In genomic region chr2:182302174-182302573, GRCh38 we compare ENCODE assay signal across 18 cellular contexts.
DNase-seq lines count a peak whose midpoint lies in the region; ATAC-seq and TF ChIP-seq lines count a peak whose summit lies in the region.
"Had no signal": no experiment of that assay in that cellular context is flagged by ENCODE, and none has a peak within 500 bp of the region (broad histone marks: within the 10 kb centered on the region; RNA-seq: fewer than 3 reads in every experiment).

No MANE protein-coding gene starts in this region.

- TF ChIP-seq CTCF in mammary epithelial cell (conservative IDR thresholded peaks at IDR 0.05 in 1 of 2, IDR thresholded peaks at IDR 0.05 in 1 of 2; ENCODE audit: extremely low read depth in 1 of 2, insufficient read depth in 1 of 2, low read depth in 1 of 2, low read length in 2 of 2) (no peak), osteocyte (IDR thresholded peaks at IDR 0.05) (no peak)

- no peak overlapping the region for H3K4me3 ChIP-seq in mammary epithelial cell (replicated peaks in 1 of 3; ENCODE audit: insufficient read depth in 1 of 3, low read depth in 2 of 3, low read length in 3 of 3)
- H3K4me3 ChIP-seq: mucosa of descending colon, testis had no signal

- dilution Hi-C loops in mammary epithelial cell (cut with HindIII; ENCODE audit: low sequenced_read_pairs): no loop called here

- peaks cover 8% of the 10 kb centered on the region for H3K9me3 Mint-ChIP-seq in osteocyte (ENCODE audit: unreplicated experiment)
- H3K9me3 Mint-ChIP-seq: endodermal cell had no signal

- intact Hi-C loops in mammary epithelial cell (cut with micrococcal nuclease): no loop called here

- H3K36me3 ChIP-seq in mammary epithelial cell (ENCODE audit: insufficient read depth, low read length): no peaks in the 10 kb centered on the region

- H3K36me3 Mint-ChIP-seq in osteocyte (ENCODE audit: unreplicated experiment): no peaks in the 10 kb centered on the region
- H3K36me3 Mint-ChIP-seq: CD8-positive, alpha-beta memory T cell had no signal

- no peak overlapping the region for H3K27ac ChIP-seq in mammary epithelial cell (ENCODE audit: insufficient read depth, low read depth, low read length)
- H3K27ac ChIP-seq: testis had no signal

- H4K20me1 ChIP-seq in mammary epithelial cell (ENCODE audit: insufficient read depth, low read length): no peaks in the 10 kb centered on the region

- no peak overlapping the region for H3K4me2 ChIP-seq in mammary epithelial cell (ENCODE audit: insufficient read depth, low read depth, low read length)

- H3K9ac ChIP-seq in mammary epithelial cell (ENCODE audit: insufficient read depth, low read length): no peak overlapping the region

- no peak overlapping the region for H2AFZ ChIP-seq in mammary epithelial cell (ENCODE audit: low read depth, low read length)

- in situ Hi-C loops in mammary epithelial cell (cut with MboI; ENCODE audit: low sequenced_read_pairs in 2 of 2): no loop called here

- H3K27ac Mint-ChIP-seq in osteocyte (ENCODE audit: unreplicated experiment): peak overlapping the region; percentile 70
- H3K27ac Mint-ChIP-seq: CD8-positive, alpha-beta memory T cell; endodermal cell had no signal

- H3K4me3 Mint-ChIP-seq in osteocyte (ENCODE audit: unreplicated experiment): no peak overlapping the region
- H3K4me3 Mint-ChIP-seq: CD8-positive, alpha-beta memory T cell; endodermal cell had no signal

- no TSS peak for BruUV-seq in mammary epithelial cell (replicated peaks; lab: Mats Ljungman, UMichigan)

- H3K27me3 Mint-ChIP-seq in osteocyte (ENCODE audit: unreplicated experiment): no peaks in the 10 kb centered on the region

- ATAC-seq in GM21786 (IDR thresholded peaks at IDR 0.05; ENCODE audit: unreplicated experiment): no peak
- ATAC-seq: mucosa of descending colon had no signal

- H3K9me3 ChIP-seq in mammary epithelial cell (replicated peaks; ENCODE audit: insufficient read depth, low read length): no peaks in the 10 kb centered on the region
- H3K9me3 ChIP-seq: mucosa of descending colon, testis had no signal

- peak; percentile 2 for DNase-seq in COR-L47 (lab: John Stamatoyannopoulos, UW)
- peak; percentile 67 for DNase-seq in LHCN-M2 (ENCODE audit: low read depth)
- peak; percentile 13 for DNase-seq in mammary epithelial cell
- no peak for DNase-seq in osteocyte (ENCODE audit: extremely low spot score, unreplicated experiment)
- DNase-seq in HuH-7.5 (ENCODE audit: low spot score): no peak
- DNase-seq in MV-4-11 (lab: John Stamatoyannopoulos, UW): no peak
- DNase-seq in T-helper 9 cell: no peak
- DNase-seq: activated naive CD4-positive, alpha-beta T cell treated with Interleukin-2 at 50 U/mL for 16 hours; CD8-positive, alpha-beta memory T cell; central memory CD4-positive, alpha-beta T cell; endodermal cell; kidney; mucosa of descending colon; NCI-H1417; posterior cingulate gyrus; stimulated activated CD4-positive, alpha-beta T cell treated with anti-CD3 and anti-CD28 coated beads, Interleukin-15, amount 100 ng/mL, for 24 hours; testis had no signal

- CTCF ChIA-PET in mammary epithelial cell (lab: Charles Lee; ENCODE audit: low non-redundant PET): no interaction called here

- WGBS in mammary epithelial cell (ENCODE audit: low coverage, missing lambda C conversion rate): 72% methylated on average over 3 of the region's 3 CpGs

- no peaks in the 10 kb centered on the region for H3K79me2 ChIP-seq in mammary epithelial cell (ENCODE audit: insufficient read depth, low read length)

- no peaks in the 10 kb centered on the region for H3K27me3 ChIP-seq in mammary epithelial cell (ENCODE audit: insufficient read depth, low read length)
- H3K27me3 ChIP-seq: testis had no signal

- peaks cover 40% of the 10 kb centered on the region for H3K4me1 Mint-ChIP-seq in osteocyte (ENCODE audit: unreplicated experiment)
- H3K4me1 Mint-ChIP-seq: CD8-positive, alpha-beta memory T cell; endodermal cell had no signal

- no peaks in the 10 kb centered on the region for H3K4me1 ChIP-seq in mammary epithelial cell (ENCODE audit: insufficient read depth, low read length)
- H3K4me1 ChIP-seq: testis had no signal

Comparison
In these comparisons a context has a peak if more than half of its experiments do, and no peak if none do; other contexts are left out.
1. DNase-seq: peak in COR-L47 (single experiment), LHCN-M2 (single experiment) and mammary epithelial cell (single experiment); none in osteocyte (single experiment), HuH-7.5 (single experiment), MV-4-11 (single experiment) and T-helper 9 cell (single experiment).